ENCODE assay signal across 21 cellular contexts in the genomic region with DNA sequence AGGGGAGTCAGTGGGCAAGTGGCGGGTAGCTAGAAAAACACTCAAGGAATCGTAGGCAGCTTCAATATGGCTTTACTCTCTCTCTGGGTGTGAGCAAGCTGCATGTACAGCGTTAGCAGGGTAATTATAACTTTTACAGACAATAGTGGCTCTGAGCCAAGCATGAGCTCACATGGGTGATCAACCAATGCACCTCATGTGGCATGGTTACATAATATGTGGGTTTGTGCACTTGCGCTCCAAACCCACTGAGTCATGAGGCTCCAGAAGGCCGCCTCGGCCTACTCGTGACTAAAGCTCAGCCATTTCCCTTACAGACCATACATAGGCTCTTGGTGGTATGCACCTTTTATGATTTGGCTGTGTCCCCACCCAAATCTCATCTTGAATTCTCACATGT.
DNase-seq lines count a peak whose midpoint lies in the region; FAIRE-seq and TF ChIP-seq lines count a peak whose summit lies in the region.
"Had no signal": no experiment of that assay in that cellular context is flagged by ENCODE, and none has a peak within 500 bp of the region (broad histone marks: within the 10 kb centered on the region; RNA-seq: fewer than 3 reads in every experiment).

No MANE protein-coding gene starts in this region.

- CTCF ChIA-PET in mammary epithelial cell (lab: Charles Lee; ENCODE audit: low non-redundant PET) = interaction anchor here (0.6 kb wide), 1 partner anchor 9 kb away, joined by 4 read pairs; no protein-coding TSS in a partner anchor

- H2BK120ac ChIP-seq in mesendoderm (ENCODE audit: low read depth, low read length) = no peak overlapping the region

- intact Hi-C loops in mammary epithelial cell (cut with micrococcal nuclease) (no loop called here), kidney (cut with DNase I) (no loop called here), esophagus squamous epithelium (cut with DNase I) (no loop called here)

- 70% methylated on average over 6 of the region's 7 CpGs for WGBS in mammary epithelial cell (ENCODE audit: low coverage, missing lambda C conversion rate)
- no CpG with 5 or more reads among the region's 7 CpGs for WGBS in mesendoderm (ENCODE audit: extremely low coverage, insufficient coverage, low lambda C conversion rate)
- WGBS in esophagus squamous epithelium, 2 donors = 78 to 79% methylated on average over 7 of the region's 7 CpGs

- no peak overlapping the region for H3K27ac ChIP-seq in mammary epithelial cell (ENCODE audit: insufficient read depth, low read depth, low read length)
- H3K27ac ChIP-seq in mesendoderm (ENCODE audit: low read depth, low read length) = no peak overlapping the region
- no peak overlapping the region for H3K27ac ChIP-seq in kidney (ENCODE audit: low read depth in 2 of 2, low read length in 2 of 2)
- no peak overlapping the region for H3K27ac ChIP-seq in esophagus squamous epithelium
- H3K27ac ChIP-seq: RWPE1, tibial artery had no signal

- H3K79me2 ChIP-seq in mammary epithelial cell (ENCODE audit: insufficient read depth, low read length) = no peaks in the 10 kb centered on the region
- no peaks in the 10 kb centered on the region for H3K79me2 ChIP-seq in mesendoderm (ENCODE audit: control insufficient read depth, insufficient read depth, low read length)

- no peak overlapping the region for H3K4ac ChIP-seq in mesendoderm (ENCODE audit: low read depth, low read length)

- H3K23ac ChIP-seq in mesendoderm (ENCODE audit: low read length) = no peak overlapping the region

- no peak overlapping the region for H3K18ac ChIP-seq in mesendoderm (ENCODE audit: low read length)

- no peak overlapping the region for H2AFZ ChIP-seq in mammary epithelial cell (ENCODE audit: low read depth, low read length)

- no peak overlapping the region for H4K8ac ChIP-seq in mesendoderm (ENCODE audit: low read depth, low read length)

- H3K4me2 ChIP-seq in mammary epithelial cell (ENCODE audit: insufficient read depth, low read depth, low read length) (no peak overlapping the region), mesendoderm (ENCODE audit: low read length) (no peak overlapping the region)

- H2AK5ac ChIP-seq in mesendoderm (ENCODE audit: low read length) = no peak overlapping the region

- DNase-seq in ELR (ENCODE audit: low read depth) (peak; percentile 51), LHCN-M2 (ENCODE audit: low read depth) (peak; percentile 22), mammary epithelial cell (peak; percentile 80), mesendoderm (peak; percentile 59), kidney (no peak), esophagus squamous epithelium (lab: John Stamatoyannopoulos, UW) (no peak), AML-193 (lab: John Stamatoyannopoulos, UW) (no peak)
- DNase-seq: activated CD4-positive, CD25-positive, alpha-beta regulatory T cell treated with anti-CD3 and anti-CD28 coated beads, Interleukin-2, amount 50 U/mL, for 72 hours; activated CD8-positive, alpha-beta memory T cell treated with anti-CD3 and anti-CD28 coated beads for 24 hours; activated naive CD8-positive, alpha-beta T cell treated with anti-CD3 and anti-CD28 coated beads for 36 hours; activated T-cell treated with anti-CD3 and anti-CD28 coated beads, Interleukin-2, amount 50 U/mL, for 72 hours; BE2C; HFFc6; natural killer cell; NCI-H1694; NCI-H2227 treated with DMSO at 0.1 percent for 48 hours; posterior cingulate gyrus; stimulated activated naive CD8-positive, alpha-beta T cell treated with anti-CD3 and anti-CD28 coated beads, Interleukin-15, Interleukin-2, amounts not matched to agents 100 U/mL and 50 U/mL, for 24 hours; tibial artery had no signal

- H4K20me1 ChIP-seq in mammary epithelial cell (ENCODE audit: insufficient read depth, low read length) = no peaks in the 10 kb centered on the region

- H3K4me3 ChIP-seq in mammary epithelial cell (replicated peaks in 1 of 3; ENCODE audit: insufficient read depth in 1 of 3, low read depth in 2 of 3, low read length in 3 of 3) = no peak overlapping the region
- no peak overlapping the region for H3K4me3 ChIP-seq in mesendoderm (ENCODE audit: low read length)
- H3K4me3 ChIP-seq in kidney (ENCODE audit: low read length in 2 of 2) = no peak overlapping the region
- no peak overlapping the region for H3K4me3 ChIP-seq in esophagus squamous epithelium
- H3K4me3 ChIP-seq: tibial artery had no signal

- H4K5ac ChIP-seq in mesendoderm (ENCODE audit: low read length) = no peak overlapping the region

- FAIRE-seq in kidney (lab: Jason Lieb, UNC) = no peak
- FAIRE-seq: keratinocyte had no signal

- TF ChIP-seq POLR2A in esophagus squamous epithelium (IDR thresholded peaks at IDR 0.05) = no peak

- H3K4me1 ChIP-seq in mammary epithelial cell (ENCODE audit: insufficient read depth, low read length) = no peaks in the 10 kb centered on the region
- no peaks in the 10 kb centered on the region for H3K4me1 ChIP-seq in mesendoderm (ENCODE audit: control insufficient read depth, low read depth, low read length)
- H3K4me1 ChIP-seq in kidney (ENCODE audit: control insufficient read depth in 1 of 2, insufficient read depth in 1 of 2, low read depth in 1 of 2, low read length in 2 of 2) = no peaks in the 10 kb centered on the region
- no peaks in the 10 kb centered on the region for H3K4me1 ChIP-seq in esophagus squamous epithelium
- H3K4me1 ChIP-seq: BE2C, tibial artery had no signal

- BruUV-seq in mammary epithelial cell (replicated peaks; lab: Mats Ljungman, UMichigan) = no TSS peak

- H2BK15ac ChIP-seq in mesendoderm (replicated peaks; ENCODE audit: low read depth) = no peak overlapping the region

- H3K79me1 ChIP-seq in mesendoderm (ENCODE audit: low read length) = no peaks in the 10 kb centered on the region

- H2BK5ac ChIP-seq in mesendoderm (ENCODE audit: low read length) = no peak overlapping the region

- TF ChIP-seq CTCF in mammary epithelial cell (conservative IDR thresholded peaks at IDR 0.05 in 1 of 2, IDR thresholded peaks at IDR 0.05 in 1 of 2; ENCODE audit: extremely low read depth in 1 of 2, insufficient read depth in 1 of 2, low read depth in 1 of 2, low read length in 2 of 2) (no peak), kidney (IDR thresholded peaks at IDR 0.05; ENCODE audit: borderline replicate concordance, extremely low read depth, insufficient read depth) (no peak), esophagus squamous epithelium (IDR thresholded peaks at IDR 0.05) (no peak)

- H3K27me3 ChIP-seq in mammary epithelial cell (ENCODE audit: insufficient read depth, low read length) = no peaks in the 10 kb centered on the region
- no peaks in the 10 kb centered on the region for H3K27me3 ChIP-seq in mesendoderm (ENCODE audit: insufficient read depth, low read length, poor library complexity)
- H3K27me3 ChIP-seq in esophagus squamous epithelium = no peaks in the 10 kb centered on the region
- H3K27me3 ChIP-seq: BE2C, tibial artery had no signal

- H3K9me3 ChIP-seq in mammary epithelial cell (replicated peaks; ENCODE audit: insufficient read depth, low read length) (peaks cover 6% of the 10 kb centered on the region), kidney (ENCODE audit: control insufficient read depth in 1 of 2, low read length in 2 of 2) (peaks cover 0 to 4% of the 10 kb centered on the region in 2 donors), esophagus squamous epithelium (peaks cover 0 to 7% (median 0%) of the 10 kb centered on the region in 3 donors)
- H3K9me3 ChIP-seq: BE2C had no signal

- no peak overlapping the region for H3K56ac ChIP-seq in mesendoderm (ENCODE audit: low read length)

- in situ Hi-C loops in mammary epithelial cell (cut with MboI; ENCODE audit: low sequenced_read_pairs in 2 of 2) = no loop called here

- H3K9ac ChIP-seq in mammary epithelial cell (ENCODE audit: insufficient read depth, low read length) (no peak overlapping the region), mesendoderm (ENCODE audit: low read length) (no peak overlapping the region), kidney (ENCODE audit: low read length in 2 of 2) (no peak overlapping the region)

- dilution Hi-C loops in mammary epithelial cell (cut with HindIII; ENCODE audit: low sequenced_read_pairs) = no loop called here

- H3K36me3 ChIP-seq in mammary epithelial cell (ENCODE audit: insufficient read depth, low read length) (no peaks in the 10 kb centered on the region), mesendoderm (ENCODE audit: control insufficient read depth, insufficient read depth, low read length) (no peaks in the 10 kb centered on the region), kidney (ENCODE audit: control insufficient read depth in 1 of 2, insufficient read depth in 2 of 2, low read length in 2 of 2) (no peaks in the 10 kb centered on the region), esophagus squamous epithelium (no peaks in the 10 kb centered on the region)
- H3K36me3 ChIP-seq: BE2C, tibial artery had no signal

Comparison
In these comparisons a context has a peak if more than half of its experiments do, and no peak if none do; other contexts are left out.
1. DNase-seq: peak in ELR (single experiment), LHCN-M2 (single experiment), mammary epithelial cell (single experiment) and mesendoderm (single experiment); none in kidney (single experiment), esophagus squamous epithelium (single experiment) and AML-193 (0 of 2).